ENCODE assay signal across 12 cellular contexts in genomic region chr14:74571441-74571841, GRCh38. TPM values are rescaled to one million over a fixed set of nuclear protein-coding genes. Genes with fewer than 3 reads are reported as not detected.
A peak's percentile ranks its signal among the peaks of the same experiment; 100 is the strongest.
DNase-seq lines count a peak whose midpoint lies in the region; ATAC-seq, FAIRE-seq and TF ChIP-seq lines count a peak whose summit lies in the region.
"Had no signal": no experiment of that assay in that cellular context is flagged by ENCODE, and none has a peak within 500 bp of the region (broad histone marks: within the 10 kb centered on the region; RNA-seq: fewer than 3 reads in every experiment).

No MANE protein-coding gene starts in this region.

- ATAC-seq in pancreas (peak in 3 of 4 donors; percentile 4 to 31 (median 5)), GM18520 (IDR thresholded peaks at IDR 0.05; ENCODE audit: unreplicated experiment) (no peak), GM18868 (IDR thresholded peaks at IDR 0.05; ENCODE audit: unreplicated experiment) (no peak), GM21390 (IDR thresholded peaks at IDR 0.05; ENCODE audit: unreplicated experiment) (no peak)
- ATAC-seq: T-cell had no signal

- peak overlapping the region in 2 of 4 donors; percentile 2 to 31 for H3K27ac ChIP-seq in pancreas
- no peak overlapping the region for H3K27ac ChIP-seq in CD4-positive, alpha-beta memory T cell (ENCODE audit: low read depth, low read length)

- DNase-seq in AG04449 (ENCODE audit: low read depth, low spot score) (no peak), M059J (ENCODE audit: low read depth) (peak; percentile 36), epithelial cell of proximal tubule (ENCODE audit: low read depth) (no peak), pancreas (no peak)
- no peak for DNase-seq in CD4-positive, alpha-beta memory T cell
- DNase-seq: DMS53, NCI-H1436, T-cell had no signal

- peak overlapping the region in 2 of 8 donors; percentile 36 to 68 for H3K4me3 Mint-ChIP-seq in CD4-positive, alpha-beta memory T cell

- no peak for FAIRE-seq in pancreas (lab: Jason Lieb, UNC)

- H3K9me3 Mint-ChIP-seq in CD4-positive, alpha-beta memory T cell: no peaks in the 10 kb centered on the region
- H3K9me3 Mint-ChIP-seq: nephron progenitor cell, T-cell had no signal

- H3K36me3 Mint-ChIP-seq in CD4-positive, alpha-beta memory T cell: no peaks in the 10 kb centered on the region
- H3K36me3 Mint-ChIP-seq: T-cell had no signal

- POLR2A ChIA-PET in AG04449 (lab: Yijun Ruan, JAX): interaction anchor here (0.6 to 2.7 kb wide), 12 partner anchors 8 to 87 kb away, joined by 3 to 18 read pairs (median 4); no protein-coding TSS in a partner anchor
- POLR2A ChIA-PET in CD4-positive, alpha-beta memory T cell (lab: Charles Lee; ENCODE audit: partially characterized antibody): no interaction called here

- CTCF ChIA-PET in AG04449 (lab: Yijun Ruan, JAX): interaction anchor here (0.8 to 2.3 kb wide), 5 partner anchors 22 to 71 kb away, joined by 3 to 6 read pairs (median 4); no protein-coding TSS in a partner anchor
- CTCF ChIA-PET in CD4-positive, alpha-beta memory T cell (lab: Charles Lee; ENCODE audit: partially characterized antibody): interaction anchor here (0.7 to 1.7 kb wide), 2 partner anchors 41 to 67 kb away, joined by 3 to 5 read pairs; partner anchors contain the start of gene LTBP2

- peaks cover 23 to 40% (median 29%) of the 10 kb centered on the region in 4 donors for H3K4me1 Mint-ChIP-seq in CD4-positive, alpha-beta memory T cell

- peak overlapping the region; percentile 48 for H3K4me3 ChIP-seq in AG04449 (ENCODE audit: low read depth, low read length)
- H3K4me3 ChIP-seq in epithelial cell of proximal tubule (ENCODE audit: low read depth, low read length): peak overlapping the region; percentile 48
- H3K4me3 ChIP-seq in pancreas: no peak overlapping the region
- no peak overlapping the region for H3K4me3 ChIP-seq in CD4-positive, alpha-beta memory T cell (ENCODE audit: low read length in 2 of 2)

- H3K4me1 ChIP-seq in pancreas: no peaks in the 10 kb centered on the region
- H3K4me1 ChIP-seq in CD4-positive, alpha-beta memory T cell (ENCODE audit: insufficient read depth, low read length): peaks cover 39% of the 10 kb centered on the region

- TF ChIP-seq CTCF in AG04449 (IDR thresholded peaks at IDR 0.05; ENCODE audit: insufficient read depth, low read length, missing control alignments) (no peak), epithelial cell of proximal tubule (conservative IDR thresholded peaks at IDR 0.05; ENCODE audit: low read depth, low read length) (peak; percentile 8), pancreas (IDR thresholded peaks at IDR 0.05) (no peak)

- 68 to 71% methylated on average over 9 of the region's 9 CpGs for WGBS in pancreas, 2 donors

- intact Hi-C loops in pancreas (cut with DNase I): no loop called here
- intact Hi-C loops in CD4-positive, alpha-beta memory T cell (cut with micrococcal nuclease): no loop called here

- no peaks in the 10 kb centered on the region for H3K27me3 ChIP-seq in pancreas
- H3K27me3 ChIP-seq in CD4-positive, alpha-beta memory T cell (ENCODE audit: insufficient read depth, low read length): no peaks in the 10 kb centered on the region

- H3K27ac Mint-ChIP-seq in CD4-positive, alpha-beta memory T cell: no peak overlapping the region

- no peaks in the 10 kb centered on the region for H3K9me3 ChIP-seq in pancreas
- no peaks in the 10 kb centered on the region for H3K9me3 ChIP-seq in CD4-positive, alpha-beta memory T cell (ENCODE audit: control insufficient read depth in 1 of 2, low read length in 2 of 2)

- peaks cover 0 to 2% of the 10 kb centered on the region in 2 donors for H3K27me3 Mint-ChIP-seq in CD4-positive, alpha-beta memory T cell

- no peaks in the 10 kb centered on the region for H3K36me3 ChIP-seq in pancreas
- no peaks in the 10 kb centered on the region for H3K36me3 ChIP-seq in CD4-positive, alpha-beta memory T cell (ENCODE audit: insufficient read depth, low read length)

RNA-seq across cellular contexts. Expression of gene LTBP2, which starts 40.6 kb away (rescaled TPM):
- total RNA-seq in M059J (2014; rRNA removed; shearing (Covaris generic)): 2.2 and 5.2 TPM in 2 replicates
- total RNA-seq in epithelial cell of proximal tubule (33.1 and 39.5 TPM in 2 replicates), pancreas (10 to 100 TPM in 2 of 6 donors, 1 to 10 TPM in 4; 3.3 to 18.1 (median 5.5) TPM)
- 1 to 10 TPM; 1.8 to 2.5 TPM for polyA plus RNA-seq in pancreas
- under 1 TPM; 0.36 to 0.44 TPM for total RNA-seq in CD4-positive, alpha-beta memory T cell
- under 1 TPM; 0.11 to 0.36 TPM for polyA plus RNA-seq in CD4-positive, alpha-beta memory T cell

Comparison
In these comparisons a context has a peak if more than half of its experiments do, and no peak if none do; other contexts are left out.
1. H3K4me3 ChIP-seq: peak in AG04449 (single experiment) and epithelial cell of proximal tubule (single experiment); none in pancreas (0 of 4) and CD4-positive, alpha-beta memory T cell (0 of 2).
2. ATAC-seq: peak in pancreas (3 of 4); none in GM18520 (single experiment), GM18868 (single experiment) and GM21390 (single experiment).